ENCODE assay signal across 1 cellular context in genomic region chr4:92305878-92306520, GRCh38.
TF ChIP-seq lines count a peak whose summit lies in the region.

No MANE protein-coding gene starts in this region.

TF ChIP-seq in WTC11, 78 proteins besides CTCF, POLR2A, EP300 and RAD21 (continued from another document):
- TF ChIP-seq ZSCAN18 (CRISPR knock-in tag; IDR thresholded peaks at IDR 0.05), result no peak
- no peak for TF ChIP-seq CBFB (CRISPR knock-in tag; IDR thresholded peaks at IDR 0.05; ENCODE audit: low read depth)
- no peak for TF ChIP-seq SMAD4 (CRISPR knock-in tag; IDR thresholded peaks at IDR 0.05)
- TF ChIP-seq PRRX2 (CRISPR knock-in tag; IDR thresholded peaks at IDR 0.05), result no peak
- TF ChIP-seq E2F4 (CRISPR knock-in tag; IDR thresholded peaks at IDR 0.05; ENCODE audit: borderline replicate concordance, low read depth), result no peak
- no peak for TF ChIP-seq IRF2 (CRISPR knock-in tag; IDR thresholded peaks at IDR 0.05; ENCODE audit: borderline replicate concordance, low read depth)
- TF ChIP-seq ZNF532 (CRISPR knock-in tag; IDR thresholded peaks at IDR 0.05; ENCODE audit: borderline replicate concordance), result no peak
- no peak for TF ChIP-seq STAT6 (CRISPR knock-in tag; conservative IDR thresholded peaks at IDR 0.05; ENCODE audit: low read depth)
- no peak for TF ChIP-seq TP53 (CRISPR knock-in tag; IDR thresholded peaks at IDR 0.05)
- TF ChIP-seq ELF4 (CRISPR knock-in tag; IDR thresholded peaks at IDR 0.05; ENCODE audit: low read depth), result no peak
- TF ChIP-seq SP1 (CRISPR knock-in tag; conservative IDR thresholded peaks at IDR 0.05), result no peak
- TF ChIP-seq CREM (CRISPR knock-in tag; IDR thresholded peaks at IDR 0.05), result no peak
- no peak for TF ChIP-seq ATF1 (CRISPR knock-in tag; IDR thresholded peaks at IDR 0.05)
- no peak for TF ChIP-seq ERG (CRISPR knock-in tag; IDR thresholded peaks at IDR 0.05)
- no peak for TF ChIP-seq ATF2 (CRISPR knock-in tag; IDR thresholded peaks at IDR 0.05; ENCODE audit: borderline replicate concordance, low read depth)
